8 cellular contexts compared by ENCODE assay signal in the genomic region with DNA sequence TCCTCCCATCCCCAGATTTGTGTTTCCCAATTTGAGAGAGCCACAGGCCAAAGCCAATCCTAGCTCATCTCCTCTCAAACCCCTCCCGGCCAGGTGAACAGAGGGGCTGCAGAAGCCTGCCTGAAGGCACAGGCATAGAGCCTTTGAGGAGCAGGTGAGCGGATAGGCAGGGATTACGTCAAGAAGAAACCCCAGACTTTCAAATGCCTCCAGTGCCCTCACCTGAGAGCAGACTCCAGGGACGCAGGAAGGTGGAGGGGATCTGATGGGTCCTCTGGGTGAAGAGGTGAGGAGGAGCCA. TPM values are rescaled to one million over a fixed set of nuclear protein-coding genes. Genes with fewer than 3 reads are reported as not detected.
DNase-seq lines count a peak whose midpoint lies in the region; ATAC-seq and TF ChIP-seq lines count a peak whose summit lies in the region.

No MANE protein-coding gene starts in this region.

- no peaks in the 10 kb centered on the region for H3F3A ChIP-seq in neural cell (ENCODE audit: insufficient read depth, low read length, poor library complexity, severe bottlenecking)

- H3K27ac Mint-ChIP-seq in Caco-2 (ENCODE audit: unreplicated experiment), result peak overlapping the region; percentile 80

- H3K9ac ChIP-seq in Karpas-422 (ENCODE audit: low read length) (peak overlapping the region; percentile 62), neural cell (ENCODE audit: low read length) (peak overlapping the region; percentile 48)

- no peak overlapping the region for H3K27ac ChIP-seq in Karpas-422 (ENCODE audit: low read length)
- peak overlapping the region in 51 of 59 donors; percentile 1 to 88 (median 71) for H3K27ac ChIP-seq in dorsolateral prefrontal cortex
- H3K27ac ChIP-seq in neural cell (ENCODE audit: low read length), result no peak overlapping the region

- H3K36me3 ChIP-seq in Caco-2 (ENCODE audit: control insufficient read depth, insufficient read depth, low read length) (no peaks in the 10 kb centered on the region), Karpas-422 (ENCODE audit: insufficient read depth, low read length) (no peaks in the 10 kb centered on the region), neural cell (ENCODE audit: insufficient read depth, low read length) (no peaks in the 10 kb centered on the region)

- CTCF ChIA-PET in Caco-2 (lab: Charles Lee), result interaction anchor here (0.7 to 2.5 kb wide), 9 partner anchors 12 to 92 kb away, joined by 3 to 30 read pairs (median 4); partner anchors contain the start of genes ARF3 and DDX23

- no peak for ATAC-seq in GM18858 (IDR thresholded peaks at IDR 0.05; ENCODE audit: unreplicated experiment)

- no peaks in the 10 kb centered on the region for H4K20me1 ChIP-seq in Karpas-422 (ENCODE audit: insufficient read depth, low read depth, low read length)
- no peaks in the 10 kb centered on the region for H4K20me1 ChIP-seq in neural cell (ENCODE audit: insufficient read depth)

- intact Hi-C loops in Caco-2 (cut with micrococcal nuclease; ENCODE audit: unreplicated experiment), result loop anchor here (1.0 kb wide), 1 partner anchor 25 kb away; no protein-coding TSS in a partner anchor
- intact Hi-C loops in dorsolateral prefrontal cortex (cut with DNase I), result no loop called here

- H3K4me3 ChIP-seq in Caco-2 (ENCODE audit: low read depth, low read length) (peak overlapping the region; percentile 73), Karpas-422 (ENCODE audit: low read length) (peak overlapping the region; percentile 69), dorsolateral prefrontal cortex (peak overlapping the region; percentile 58 to 94 (median 82)), neural cell (ENCODE audit: low read length) (peak overlapping the region; percentile 65)

- H3K4me1 Mint-ChIP-seq in Caco-2 (ENCODE audit: low read depth, unreplicated experiment), result peaks cover 14% of the 10 kb centered on the region

- no peak for TF ChIP-seq RAD21 in neural cell (conservative IDR thresholded peaks at IDR 0.05)

- H3K9me2 ChIP-seq in Karpas-422 (replicated peaks; ENCODE audit: insufficient read depth, low read length), result no peaks in the 10 kb centered on the region
- H3K9me2 ChIP-seq in neural cell (ENCODE audit: insufficient read depth, low read length), result no peaks in the 10 kb centered on the region

- H3K79me2 ChIP-seq in Karpas-422 (ENCODE audit: low read length) (no peaks in the 10 kb centered on the region), neural cell (replicated peaks; ENCODE audit: insufficient read depth, low read length) (no peaks in the 10 kb centered on the region)

- peaks cover 16% of the 10 kb centered on the region for H3K36me3 Mint-ChIP-seq in Caco-2 (ENCODE audit: insufficient read depth, unreplicated experiment)

- H3K4me1 ChIP-seq in Caco-2 (peaks cover 22% of the 10 kb centered on the region), Karpas-422 (ENCODE audit: low read length) (peaks cover 16% of the 10 kb centered on the region)

- POLR2A ChIA-PET in Caco-2 (lab: Charles Lee), result interaction anchor here (0.6 to 3.2 kb wide), 8 partner anchors 8 to 76 kb away, joined by 3 to 49 read pairs (median 4); partner anchors contain the start of genes ADCY6 and FKBP11

- no peak for TF ChIP-seq CTCF in Caco-2 (IDR thresholded peaks at IDR 0.05; ENCODE audit: insufficient read depth in 1 of 2, low read depth in 1 of 2, low read length in 1 of 2, severe bottlenecking in 1 of 2, unreplicated experiment in 1 of 2)
- no peak for TF ChIP-seq CTCF in dorsolateral prefrontal cortex (IDR thresholded peaks at IDR 0.05 in 54 of 56, conservative IDR thresholded peaks at IDR 0.05 in 2 of 56; ENCODE audit: low read depth in 1 of 56, partially characterized antibody in 56 of 56)
- TF ChIP-seq CTCF in neural cell (IDR thresholded peaks at IDR 0.05; ENCODE audit: poor library complexity, severe bottlenecking), result no peak

- peak overlapping the region; percentile 80 for H3K4me2 ChIP-seq in Karpas-422 (ENCODE audit: low read depth, low read length, poor library complexity, severe bottlenecking)
- peak overlapping the region; percentile 50 for H3K4me2 ChIP-seq in neural cell (ENCODE audit: low read length)

- TF ChIP-seq EP300 in neural cell (conservative IDR thresholded peaks at IDR 0.05; ENCODE audit: poor library complexity, severe bottlenecking), result no peak

- DNase-seq in Caco-2 (no peak), Karpas-422 (no peak), dorsolateral prefrontal cortex (no peak), HuH-7.5 (ENCODE audit: low spot score) (no peak), NCI-H1105 (lab: John Stamatoyannopoulos, UW) (no peak), AG08396 (ENCODE audit: low spot score) (no peak)

- H3K27me3 ChIP-seq in Caco-2 (replicated peaks; ENCODE audit: control insufficient read depth, insufficient read depth, low read length), result no peaks in the 10 kb centered on the region
- H3K27me3 ChIP-seq in Karpas-422 (ENCODE audit: low read length), result no peaks in the 10 kb centered on the region
- no peaks in the 10 kb centered on the region for H3K27me3 ChIP-seq in dorsolateral prefrontal cortex
- peaks cover 13% of the 10 kb centered on the region for H3K27me3 ChIP-seq in neural cell (ENCODE audit: insufficient read depth, low read depth, low read length)

- H3K27me3 Mint-ChIP-seq in Caco-2 (ENCODE audit: insufficient read depth, unreplicated experiment), result no peaks in the 10 kb centered on the region

- H3K4me3 Mint-ChIP-seq in Caco-2 (ENCODE audit: unreplicated experiment), result peak overlapping the region; percentile 89

- H3K9me3 ChIP-seq in Caco-2, result no peaks in the 10 kb centered on the region
- no peaks in the 10 kb centered on the region for H3K9me3 ChIP-seq in Karpas-422 (ENCODE audit: low read length)
- no peaks in the 10 kb centered on the region for H3K9me3 ChIP-seq in neural cell (ENCODE audit: low read length)

- no peaks in the 10 kb centered on the region for H3K9me3 Mint-ChIP-seq in Caco-2 (ENCODE audit: unreplicated experiment)

- H2AFZ ChIP-seq in Karpas-422 (ENCODE audit: low read length), result peak overlapping the region; percentile 89; the same call in 1 of the 2 replicates
- H2AFZ ChIP-seq in neural cell (ENCODE audit: low read depth, low read length), result peak overlapping the region; percentile 6

- BruUV-seq in Caco-2 (replicated peaks; lab: Mats Ljungman, UMichigan), result no TSS peak

TF ChIP-seq in neural cell, 6 proteins besides CTCF, POLR2A, EP300 and RAD21:
- TF ChIP-seq POLR2AphosphoS5 (IDR thresholded peaks at IDR 0.05) (no peak), EZH2 (IDR thresholded peaks at IDR 0.05; ENCODE audit: borderline replicate concordance, insufficient read depth, low read length, poor library complexity, severe bottlenecking) (no peak), SMC3 (conservative IDR thresholded peaks at IDR 0.05; ENCODE audit: poor library complexity) (no peak), MXI1 (conservative IDR thresholded peaks at IDR 0.05; ENCODE audit: poor library complexity, severe bottlenecking) (no peak), TAF1 (IDR thresholded peaks at IDR 0.05; ENCODE audit: low read depth) (no peak), REST (IDR thresholded peaks at IDR 0.05; ENCODE audit: borderline replicate concordance) (no peak)

RNA-seq across cellular contexts. Expression of gene RND1, which starts 0.6 kb away (rescaled TPM):
- total RNA-seq in Caco-2 (2022) (5.1 and 5.2 TPM in 2 replicates), dorsolateral prefrontal cortex (100 to 1,000 TPM in 1 of 120 experiments, 10 to 100 TPM in 119; 15.3 to 117 (median 55.5) TPM)
- 0.60 and 1.4 TPM in 2 replicates for total RNA-seq in Karpas-422 (2014; rRNA removed; shearing (Covaris generic); ENCODE audit: low replicate concordance)
- 1.3 and 5.8 TPM in 2 replicates for polyA plus RNA-seq in neural cell
- polyA minus RNA-seq in neural cell, result 4.3 and 6.3 TPM in 2 replicates

RNA-seq across cellular contexts. Expression of gene DDX23, which starts 13.1 kb away (rescaled TPM):
- total RNA-seq in Caco-2 (2022) (151 and 152 TPM in 2 replicates), dorsolateral prefrontal cortex (10 to 100 TPM; 43.5 to 81.2 (median 57.8) TPM)
- 37.0 and 68.0 TPM in 2 replicates for total RNA-seq in Karpas-422 (2014; rRNA removed; shearing (Covaris generic); ENCODE audit: low replicate concordance)
- polyA plus RNA-seq in neural cell, result 94.6 and 96.5 TPM in 2 replicates
- 68.2 and 73.7 TPM in 2 replicates for polyA minus RNA-seq in neural cell

RNA-seq across cellular contexts. Expression of gene CACNB3, which starts 46.8 kb away (rescaled TPM):
- total RNA-seq in Caco-2 (2022), result 20.4 and 28.2 TPM in 2 replicates
- 3.1 and 6.7 TPM in 2 replicates for total RNA-seq in Karpas-422 (2014; rRNA removed; shearing (Covaris generic); ENCODE audit: low replicate concordance)
- total RNA-seq in dorsolateral prefrontal cortex, result 100 to 1,000 TPM in 45 of 120 experiments, 10 to 100 TPM in 75; 26.9 to 136 (median 93.2) TPM
- polyA plus RNA-seq in neural cell, result 123 and 129 TPM in 2 replicates
- polyA minus RNA-seq in neural cell, result 97.0 and 102 TPM in 2 replicates

Comparison
In these comparisons a context has a peak if more than half of its experiments do, and no peak if none do; other contexts are left out.
1. H3K27ac ChIP-seq: peak in dorsolateral prefrontal cortex (51 of 59); none in Karpas-422 (single experiment) and neural cell (single experiment).
2. Peak in every context shown above with its lines, with median percentiles within 50 percentile points of each other: H3K4me3 ChIP-seq.